ENCODE assay signal across 21 cellular contexts in genomic region chr13:99389520-99390304, GRCh38.
DNase-seq lines count a peak whose midpoint lies in the region; ATAC-seq, FAIRE-seq and TF ChIP-seq lines count a peak whose summit lies in the region.
"Had no signal": no experiment of that assay in that cellular context is flagged by ENCODE, and none has a peak within 500 bp of the region (broad histone marks: within the 10 kb centered on the region; RNA-seq: fewer than 3 reads in every experiment).

No MANE protein-coding gene starts in this region.

- ATAC-seq in T-helper 17 cell (no peak), GM21529 (IDR thresholded peaks at IDR 0.05; ENCODE audit: unreplicated experiment) (no peak), HG02642 (IDR thresholded peaks at IDR 0.05; ENCODE audit: poor library complexity, unreplicated experiment) (no peak), GM18520 (IDR thresholded peaks at IDR 0.05; ENCODE audit: unreplicated experiment) (no peak)
- no peak for ATAC-seq in stimulated activated effector memory CD8-positive, alpha-beta T cell treated with anti-CD3 and anti-CD28 coated beads, Interleukin-12 subunit alpha, Interleukin-12 subunit beta, amount 100 ng/mL, for 72 hours
- ATAC-seq: GM12878, GM23338 had no signal

- peaks cover 6% of the 10 kb centered on the region for H3K36me3 Mint-ChIP-seq in activated naive CD4-positive, alpha-beta T cell treated with anti-CD3 and anti-CD28 coated beads, Interleukin-2, amount 50 U/mL, for 24 hours
- peaks cover 4% of the 10 kb centered on the region for H3K36me3 Mint-ChIP-seq in T-helper 17 cell (ENCODE audit: low read depth)
- peaks cover 17% of the 10 kb centered on the region for H3K36me3 Mint-ChIP-seq in stimulated activated effector memory CD8-positive, alpha-beta T cell treated with anti-CD3 and anti-CD28 coated beads, Interleukin-12 subunit alpha, Interleukin-12 subunit beta, amount 100 ng/mL, for 72 hours

- FAIRE-seq in kidney (lab: Jason Lieb, UNC): no peak
- FAIRE-seq: endometrium, GM12878, keratinocyte had no signal

- no peak overlapping the region for H3K4me3 ChIP-seq in kidney (ENCODE audit: low read length in 2 of 2)
- H3K4me3 ChIP-seq: GM12878, GM23338, hepatocyte, thoracic aorta had no signal

- intact Hi-C loops in kidney (cut with DNase I): no loop called here

- no peak overlapping the region for H3K4me3 Mint-ChIP-seq in activated naive CD4-positive, alpha-beta T cell treated with anti-CD3 and anti-CD28 coated beads, Interleukin-2, amount 50 U/mL, for 24 hours
- H3K4me3 Mint-ChIP-seq in T-helper 17 cell: no peak overlapping the region
- no peak overlapping the region for H3K4me3 Mint-ChIP-seq in stimulated activated effector memory CD8-positive, alpha-beta T cell treated with anti-CD3 and anti-CD28 coated beads, Interleukin-12 subunit alpha, Interleukin-12 subunit beta, amount 100 ng/mL, for 72 hours
- H3K4me3 Mint-ChIP-seq: GM23338 had no signal

- DNase-seq in activated naive CD4-positive, alpha-beta T cell treated with anti-CD3 and anti-CD28 coated beads, Interleukin-2, amount 50 U/mL, for 16 hours: no peak
- no peak for DNase-seq in T-helper 17 cell
- DNase-seq in kidney: peak; percentile 52
- DNase-seq in stimulated activated effector memory CD8-positive, alpha-beta T cell treated with anti-CD3 and anti-CD28 coated beads, Interleukin-12 subunit alpha, Interleukin-12 subunit beta, amount 100 ng/mL, for 72 hours (ENCODE audit: low spot score in 2 of 2): no peak
- DNase-seq: aorta; GDM1; mesendoderm; NCI-H2029; nucleus accumbens; Right ventricle myocardium superior; stimulated activated CD4-positive, alpha-beta T cell treated with anti-CD3 and anti-CD28 coated beads, Interleukin-1b, Interleukin-23, amount 100 ng/mL, for 48 hours had no signal

- peaks cover 70% of the 10 kb centered on the region for H3K4me1 Mint-ChIP-seq in activated naive CD4-positive, alpha-beta T cell treated with anti-CD3 and anti-CD28 coated beads, Interleukin-2, amount 50 U/mL, for 24 hours
- peaks cover 15% of the 10 kb centered on the region for H3K4me1 Mint-ChIP-seq in T-helper 17 cell
- H3K4me1 Mint-ChIP-seq in stimulated activated effector memory CD8-positive, alpha-beta T cell treated with anti-CD3 and anti-CD28 coated beads, Interleukin-12 subunit alpha, Interleukin-12 subunit beta, amount 100 ng/mL, for 72 hours: peaks cover 28% of the 10 kb centered on the region

- H3K27me3 Mint-ChIP-seq in activated naive CD4-positive, alpha-beta T cell treated with anti-CD3 and anti-CD28 coated beads, Interleukin-2, amount 50 U/mL, for 24 hours: no peaks in the 10 kb centered on the region
- H3K27me3 Mint-ChIP-seq in T-helper 17 cell: no peaks in the 10 kb centered on the region

- no peaks in the 10 kb centered on the region for H3K9me3 ChIP-seq in T-helper 17 cell (ENCODE audit: control insufficient read depth, low read length, poor library complexity, severe bottlenecking)
- H3K9me3 ChIP-seq in kidney (ENCODE audit: control insufficient read depth in 1 of 2, low read length in 2 of 2): no peaks in the 10 kb centered on the region
- H3K9me3 ChIP-seq: thoracic aorta had no signal

- H3K4me1 ChIP-seq in kidney (ENCODE audit: control insufficient read depth in 1 of 2, insufficient read depth in 1 of 2, low read depth in 1 of 2, low read length in 2 of 2): no peaks in the 10 kb centered on the region

- H3K27ac Mint-ChIP-seq in activated naive CD4-positive, alpha-beta T cell treated with anti-CD3 and anti-CD28 coated beads, Interleukin-2, amount 50 U/mL, for 24 hours: peak overlapping the region; percentile 68
- peak overlapping the region; percentile 72 for H3K27ac Mint-ChIP-seq in T-helper 17 cell
- H3K27ac Mint-ChIP-seq in stimulated activated effector memory CD8-positive, alpha-beta T cell treated with anti-CD3 and anti-CD28 coated beads, Interleukin-12 subunit alpha, Interleukin-12 subunit beta, amount 100 ng/mL, for 72 hours: peak overlapping the region; percentile 45
- H3K27ac Mint-ChIP-seq: GM23338 had no signal

- no peak overlapping the region for H3K9ac ChIP-seq in kidney (ENCODE audit: low read length in 2 of 2)

- peaks cover 8 to 12% of the 10 kb centered on the region in 2 donors for H3K36me3 ChIP-seq in kidney (ENCODE audit: control insufficient read depth in 1 of 2, insufficient read depth in 2 of 2, low read length in 2 of 2)
- H3K36me3 ChIP-seq: thoracic aorta had no signal

- no peaks in the 10 kb centered on the region for H3K9me3 Mint-ChIP-seq in activated naive CD4-positive, alpha-beta T cell treated with anti-CD3 and anti-CD28 coated beads, Interleukin-2, amount 50 U/mL, for 24 hours
- no peaks in the 10 kb centered on the region for H3K9me3 Mint-ChIP-seq in stimulated activated effector memory CD8-positive, alpha-beta T cell treated with anti-CD3 and anti-CD28 coated beads, Interleukin-12 subunit alpha, Interleukin-12 subunit beta, amount 100 ng/mL, for 72 hours
- H3K9me3 Mint-ChIP-seq: GM23338 had no signal

- TF ChIP-seq CTCF in kidney (IDR thresholded peaks at IDR 0.05; ENCODE audit: borderline replicate concordance, extremely low read depth, insufficient read depth): no peak

- no peak overlapping the region for H3K27ac ChIP-seq in kidney (ENCODE audit: low read depth in 2 of 2, low read length in 2 of 2)
- H3K27ac ChIP-seq: hepatocyte, thoracic aorta had no signal
